Comparison of ENCODE assay signal across 18 cellular contexts in genomic region chr10:71750986-71751385, GRCh38. TPM values are rescaled to one million over a fixed set of nuclear protein-coding genes. Genes with fewer than 3 reads are reported as not detected.
DNase-seq lines count a peak whose midpoint lies in the region; ATAC-seq and TF ChIP-seq lines count a peak whose summit lies in the region.
"Had no signal": no experiment of that assay in that cellular context is flagged by ENCODE, and none has a peak within 500 bp of the region (broad histone marks: within the 10 kb centered on the region; RNA-seq: fewer than 3 reads in every experiment).

No MANE protein-coding gene starts in this region.

- no peak overlapping the region for H3K4me3 ChIP-seq in Peyer's patch
- H3K4me3 ChIP-seq in skin epidermis = no peak overlapping the region
- H3K4me3 ChIP-seq: GM23248, SK-N-MC had no signal

- no peak for ATAC-seq in activated CD4-positive, alpha-beta T cell treated with anti-CD3 and anti-CD28 coated beads for 36 hours
- no peak for ATAC-seq in effector memory CD8-positive, alpha-beta T cell (replicated peaks)
- no peak for ATAC-seq in GM21390 (IDR thresholded peaks at IDR 0.05; ENCODE audit: unreplicated experiment)
- ATAC-seq: WTC11 had no signal

- H3K36me3 Mint-ChIP-seq in activated CD4-positive, alpha-beta T cell treated with anti-CD3 and anti-CD28 coated beads for 36 hours (ENCODE audit: low read depth) = peaks cover 57% of the 10 kb centered on the region
- H3K36me3 Mint-ChIP-seq in effector memory CD8-positive, alpha-beta T cell (ENCODE audit: insufficient read depth) = peaks cover 94% of the 10 kb centered on the region
- H3K36me3 Mint-ChIP-seq in progenitor cell of endocrine pancreas (ENCODE audit: insufficient read depth) = no peaks in the 10 kb centered on the region
- H3K36me3 Mint-ChIP-seq: WTC11 had no signal

- no peaks in the 10 kb centered on the region for H3K27me3 ChIP-seq in Peyer's patch

- H3K4me3 Mint-ChIP-seq in activated CD4-positive, alpha-beta T cell treated with anti-CD3 and anti-CD28 coated beads for 36 hours = no peak overlapping the region
- peak overlapping the region; percentile 37 to 71 for H3K4me3 Mint-ChIP-seq in effector memory CD8-positive, alpha-beta T cell
- H3K4me3 Mint-ChIP-seq in progenitor cell of endocrine pancreas (ENCODE audit: low read depth) = no peak overlapping the region
- H3K4me3 Mint-ChIP-seq: nephron, WTC11 had no signal

- H3K9me3 Mint-ChIP-seq in activated CD4-positive, alpha-beta T cell treated with anti-CD3 and anti-CD28 coated beads for 36 hours (ENCODE audit: low read depth) = no peaks in the 10 kb centered on the region
- no peaks in the 10 kb centered on the region for H3K9me3 Mint-ChIP-seq in effector memory CD8-positive, alpha-beta T cell
- H3K9me3 Mint-ChIP-seq in progenitor cell of endocrine pancreas (ENCODE audit: low read depth) = no peaks in the 10 kb centered on the region
- H3K9me3 Mint-ChIP-seq: nephron, WTC11 had no signal

- no peaks in the 10 kb centered on the region for H3K27me3 Mint-ChIP-seq in activated CD4-positive, alpha-beta T cell treated with anti-CD3 and anti-CD28 coated beads for 36 hours
- H3K27me3 Mint-ChIP-seq in effector memory CD8-positive, alpha-beta T cell = no peaks in the 10 kb centered on the region
- peaks cover under 1% of the 10 kb centered on the region for H3K27me3 Mint-ChIP-seq in progenitor cell of endocrine pancreas

- H3K36me3 ChIP-seq in Peyer's patch = peaks cover 0 to 31% (median 3%) of the 10 kb centered on the region in 3 donors

- H3K9me3 ChIP-seq in Peyer's patch = no peaks in the 10 kb centered on the region
- H3K9me3 ChIP-seq: Caco-2 had no signal

- DNase-seq in activated CD4-positive, alpha-beta T cell treated with anti-CD3 and anti-CD28 coated beads for 36 hours = no peak
- DNase-seq in activated CD4-positive, alpha-beta T cell treated with anti-CD3 and anti-CD28 coated beads for 4 hours = no peak
- DNase-seq in Peyer's patch (no peak), UCSD-AML1 (lab: John Stamatoyannopoulos, UW; ENCODE audit: unreplicated experiment) (no peak), progenitor cell of endocrine pancreas (ENCODE audit: low spot score, unreplicated experiment) (no peak)
- DNase-seq in effector memory CD8-positive, alpha-beta T cell = no peak
- DNase-seq: Caco-2; glutamatergic neuron; GM23248; stimulated activated CD4-positive, alpha-beta T cell treated with anti-CD3 and anti-CD28 coated beads, Interleukin-2, amount 100 ng/mL, for 48 hours had no signal

- H3K4me1 ChIP-seq in Peyer's patch = peaks cover 44 to 93% (median 90%) of the 10 kb centered on the region in 4 donors

- POLR2A ChIA-PET in activated CD4-positive, alpha-beta T cell treated with anti-CD3 and anti-CD28 coated beads for 36 hours (lab: Charles Lee) = no interaction called here

- H3K27ac ChIP-seq in Peyer's patch (peak overlapping the region; percentile 29 to 93 (median 88)), skin epidermis (peak overlapping the region in 12 of 21 experiments; percentile 3 to 96 (median 63))
- H3K27ac ChIP-seq: GM23248, SK-N-MC had no signal

- intact Hi-C loops in activated CD4-positive, alpha-beta T cell treated with anti-CD3 and anti-CD28 coated beads for 36 hours (cut with DNase I, micrococcal nuclease) = no loop called here

- TF ChIP-seq CTCF in Peyer's patch (IDR thresholded peaks at IDR 0.05) (no peak), progenitor cell of endocrine pancreas (IDR thresholded peaks at IDR 0.05; ENCODE audit: unreplicated experiment) (no peak)

- CTCF ChIA-PET in activated CD4-positive, alpha-beta T cell treated with anti-CD3 and anti-CD28 coated beads for 36 hours (lab: Charles Lee) = interaction anchor here (0.7 to 1.0 kb wide), 3 partner anchors 16 to 21 kb away, joined by 3 to 5 read pairs (median 3); no protein-coding TSS in a partner anchor

- peak overlapping the region; percentile 99 for H3K27ac Mint-ChIP-seq in activated CD4-positive, alpha-beta T cell treated with anti-CD3 and anti-CD28 coated beads for 36 hours
- peak overlapping the region in 1 of 2 donors; percentile 90 for H3K27ac Mint-ChIP-seq in effector memory CD8-positive, alpha-beta T cell
- H3K27ac Mint-ChIP-seq in progenitor cell of endocrine pancreas = no peak overlapping the region
- H3K27ac Mint-ChIP-seq: nephron, WTC11 had no signal

- no peak for TF ChIP-seq POLR2A in Peyer's patch (IDR thresholded peaks at IDR 0.05)

- H3K4me1 Mint-ChIP-seq in activated CD4-positive, alpha-beta T cell treated with anti-CD3 and anti-CD28 coated beads for 36 hours = peaks cover 95% of the 10 kb centered on the region
- H3K4me1 Mint-ChIP-seq in effector memory CD8-positive, alpha-beta T cell (ENCODE audit: low read depth in 2 of 2) = peaks cover 71 to 82% of the 10 kb centered on the region in 2 donors
- H3K4me1 Mint-ChIP-seq in progenitor cell of endocrine pancreas (ENCODE audit: low read depth) = peaks cover 33% of the 10 kb centered on the region

RNA-seq across cellular contexts. Expression of gene VSIR, which starts 22.3 kb away (rescaled TPM):
- 100 to 1,000 TPM in 1 of 2 experiments, 10 to 100 TPM in 1; 78.2 to 104 TPM for total RNA-seq in activated CD4-positive, alpha-beta T cell treated with anti-CD3 and anti-CD28 coated beads for 36 hours
- 100 to 1,000 TPM in 3 of 4 donors, 10 to 100 TPM in 1; 38.0 to 169 (median 127) TPM for total RNA-seq in Peyer's patch
- total RNA-seq in progenitor cell of endocrine pancreas = 2.6 and 3.6 TPM in 2 replicates

RNA-seq across cellular contexts. Expression of gene C10orf105, which starts 31.4 kb away (rescaled TPM):
- under 1 TPM; 0.34 to 0.40 TPM for total RNA-seq in activated CD4-positive, alpha-beta T cell treated with anti-CD3 and anti-CD28 coated beads for 36 hours
- total RNA-seq in Peyer's patch = under 1 TPM in 1 of 4 donors, not detected in 3; 0.27 TPM
- total RNA-seq in progenitor cell of endocrine pancreas = 0.07 TPM in 1 of 2 replicates, not detected in the other
- total RNA-seq: A172, bronchial epithelial cell, Caco-2, GM23248, kidney epithelial cell had no signal

Comparison
In these comparisons a context has a peak if more than half of its experiments do, and no peak if none do; other contexts are left out.
1. H3K4me3 Mint-ChIP-seq: peak in effector memory CD8-positive, alpha-beta T cell (2 of 2); none in activated CD4-positive, alpha-beta T cell treated with anti-CD3 and anti-CD28 coated beads for 36 hours (single experiment) and progenitor cell of endocrine pancreas (single experiment).